Comparison of ENCODE assay signal across 22 cellular contexts in genomic region chr7:136034132-136034531, GRCh38. TPM values are rescaled to one million over a fixed set of nuclear protein-coding genes. Genes with fewer than 3 reads are reported as not detected.
DNase-seq lines count a peak whose midpoint lies in the region; ATAC-seq and TF ChIP-seq lines count a peak whose summit lies in the region.
"Had no signal": no experiment of that assay in that cellular context is flagged by ENCODE, and none has a peak within 500 bp of the region (broad histone marks: within the 10 kb centered on the region; RNA-seq: fewer than 3 reads in every experiment).

No MANE protein-coding gene starts in this region.

- H3K27me3 ChIP-seq in sigmoid colon (no peaks in the 10 kb centered on the region), ascending aorta (no peaks in the 10 kb centered on the region)
- H3K27me3 ChIP-seq: body of pancreas, SJSA1 had no signal

- WGBS in sigmoid colon, 2 donors = 63 to 72% methylated on average over 3 of the region's 3 CpGs

- peak; percentile 79 for ATAC-seq in left ventricle myocardium superior
- ATAC-seq in GM21619 (IDR thresholded peaks at IDR 0.05; ENCODE audit: unreplicated experiment) = no peak

- no peak for TF ChIP-seq EP300 in sigmoid colon (IDR thresholded peaks at IDR 0.05)

- DNase-seq in OCI-M1 (lab: John Stamatoyannopoulos, UW) (peak; percentile 15), left ventricle myocardium superior (no peak), sigmoid colon (no peak), NCI-H146 treated with DMSO at 0.1 percent for 48 hours (lab: John Stamatoyannopoulos, UW; ENCODE audit: unreplicated experiment) (no peak), ascending aorta (ENCODE audit: low spot score in 2 of 2) (no peak), substantia nigra (lab: John Stamatoyannopoulos, UW) (no peak)
- DNase-seq: activated CD4-positive, CD25-positive, alpha-beta regulatory T cell treated with anti-CD3 and anti-CD28 coated beads, Interleukin-2, amount 50 U/mL, for 72 hours; effector memory CD4-positive, alpha-beta T cell; EL; foreskin melanocyte; H7; NCI-H1092; NCI-H1930; NCI-H2227 treated with DMSO at 0.1 percent for 48 hours; NCI-H774; stimulated activated CD4-positive, alpha-beta T cell treated with anti-CD3 and anti-CD28 coated beads, Interleukin-15, amount 100 ng/mL, for 24 hours had no signal

- H3K4me3 ChIP-seq in sigmoid colon = no peak overlapping the region
- H3K4me3 ChIP-seq in ascending aorta = no peak overlapping the region
- H3K4me3 ChIP-seq: body of pancreas, lung, SJSA1 had no signal

- H3K4me1 ChIP-seq in sigmoid colon (peaks cover 2 to 78% (median 52%) of the 10 kb centered on the region in 4 donors), ascending aorta (no peaks in the 10 kb centered on the region)
- H3K4me1 ChIP-seq: body of pancreas had no signal

- TF ChIP-seq CTCF in VCaP (conservative IDR thresholded peaks at IDR 0.05) (no peak), sigmoid colon (IDR thresholded peaks at IDR 0.05) (no peak), ascending aorta (IDR thresholded peaks at IDR 0.05) (no peak)

- intact Hi-C loops in left ventricle myocardium superior (cut with micrococcal nuclease) = no loop called here
- intact Hi-C loops in sigmoid colon (cut with DNase I) = loop anchor here (5.0 to 10.0 kb wide), 6 partner anchors 258 to 1961 kb away; no protein-coding TSS in a partner anchor
- intact Hi-C loops in ascending aorta (cut with DNase I) = no loop called here

- H3K9me3 ChIP-seq in sigmoid colon (no peaks in the 10 kb centered on the region), ascending aorta (no peaks in the 10 kb centered on the region)
- H3K9me3 ChIP-seq: body of pancreas, SJSA1 had no signal

- H3K36me3 ChIP-seq in sigmoid colon (no peaks in the 10 kb centered on the region), ascending aorta (no peaks in the 10 kb centered on the region)
- H3K36me3 ChIP-seq: SJSA1 had no signal

- no peak for TF ChIP-seq POLR2A in sigmoid colon (IDR thresholded peaks at IDR 0.05)

- H3K27ac ChIP-seq in VCaP (peak overlapping the region; percentile 62), sigmoid colon (peak overlapping the region in 3 of 4 donors; percentile 78 to 86 (median 84)), ascending aorta (no peak overlapping the region), substantia nigra (ENCODE audit: low read depth, low read length, poor library complexity, severe bottlenecking) (no peak overlapping the region)
- H3K27ac ChIP-seq: body of pancreas, HL-60, SJSA1 had no signal

RNA-seq across cellular contexts. Expression of gene MTPN, which starts 57.0 kb away (rescaled TPM):
- total RNA-seq in left ventricle myocardium superior (75.2 TPM), sigmoid colon (10 to 100 TPM; 74.4 to 96.7 (median 78.4) TPM), ascending aorta (43.5 TPM)
- 10 to 100 TPM; 65.5 to 95.7 (median 86.2) TPM for polyA plus RNA-seq in sigmoid colon

Comparison
In these comparisons a context has a peak if more than half of its experiments do, and no peak if none do; other contexts are left out.
1. H3K27ac ChIP-seq: peak in VCaP (single experiment) and sigmoid colon (3 of 4); none in ascending aorta (0 of 2) and substantia nigra (single experiment).